ENCODE assay signal across 1 cellular context in the genomic region with DNA sequence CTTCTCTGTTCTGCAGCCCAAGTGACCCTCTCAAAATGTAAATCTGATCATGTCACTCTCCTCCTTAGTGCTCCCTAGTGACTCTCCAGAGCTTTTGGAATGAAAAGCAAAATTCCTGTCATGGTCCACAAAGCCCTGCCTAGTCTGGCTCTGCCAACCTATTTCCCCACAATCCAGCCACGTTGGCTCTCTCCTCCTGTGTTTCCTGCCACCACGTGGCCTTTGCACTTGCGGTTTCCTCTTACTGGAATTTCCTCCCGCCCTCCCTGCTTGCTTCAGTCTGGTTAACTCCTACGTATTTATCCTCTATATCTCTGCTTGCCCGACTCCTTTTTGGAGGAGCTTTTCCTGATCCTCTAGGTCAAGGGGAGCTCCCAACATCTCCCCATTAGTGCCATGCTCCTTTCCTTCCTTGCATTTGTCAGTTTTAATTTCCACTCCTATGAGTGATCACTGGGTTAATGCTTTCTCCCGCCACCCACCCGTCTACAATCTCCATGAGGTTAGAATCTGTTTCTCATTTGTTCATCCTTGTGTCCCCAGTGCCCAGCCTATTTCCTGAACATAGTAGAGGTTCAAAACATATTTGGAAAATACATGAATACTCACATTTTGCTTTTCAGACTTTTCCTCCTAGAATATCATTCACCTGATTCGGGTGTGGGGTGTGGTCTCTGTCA.
A peak's percentile ranks its signal among the peaks of the same experiment; 100 is the strongest.
TF ChIP-seq lines count a peak whose summit lies in the region.

No MANE protein-coding gene starts in this region.

TF ChIP-seq in K562, 482 proteins besides CTCF, POLR2A, EP300 and RAD21 (continued from another document and continues in another):
- TF ChIP-seq ELK1 (CRISPR knock-in tag; IDR thresholded peaks at IDR 0.05) (no peak), POLR2H (tag; IDR thresholded peaks at IDR 0.05; ENCODE audit: low read depth) (no peak), HDAC1 (IDR thresholded peaks at IDR 0.05) (peak in 1 of 2 experiments; percentile 47; a peak in 1 of 4 replicates), NFXL1 (CRISPR knock-in tag; IDR thresholded peaks at IDR 0.05) (no peak), CXXC5 (CRISPR knock-in tag; IDR thresholded peaks at IDR 0.05) (peak; percentile 37; the same call in 1 of the 2 replicates), SMAD4 (CRISPR knock-in tag; conservative IDR thresholded peaks at IDR 0.05) (peak; percentile 66), SRSF7 (optimal IDR thresholded peaks at IDR 0.05; ENCODE audit: low read depth, low read length) (no peak), ATF1 (CRISPR knock-in tag; IDR thresholded peaks at IDR 0.05) (no peak), ATF1 (tag; IDR thresholded peaks at IDR 0.05) (no peak), ATF6 (CRISPR knock-in tag; IDR thresholded peaks at IDR 0.05) (no peak), CHD2 (IDR thresholded peaks at IDR 0.05; ENCODE audit: low read depth, low read length) (no peak), ZNF41 (CRISPR knock-in tag; conservative IDR thresholded peaks at IDR 0.05) (no peak), ZC3H4 (CRISPR knock-in tag; IDR thresholded peaks at IDR 0.05; ENCODE audit: borderline replicate concordance) (no peak), DPF2 (IDR thresholded peaks at IDR 0.05) (0 out of 2 replicates have a peak, but pooled peaks have one; percentile 19), RFX7 (CRISPR knock-in tag; IDR thresholded peaks at IDR 0.05) (no peak), FOXA3 (CRISPR knock-in tag; conservative IDR thresholded peaks at IDR 0.05 in 1 of 2, IDR thresholded peaks at IDR 0.05 in 1 of 2) (no peak), ZKSCAN8 (CRISPR knock-in tag; IDR thresholded peaks at IDR 0.05) (no peak), ZNF212 (CRISPR knock-in tag; IDR thresholded peaks at IDR 0.05) (no peak), CREB1 (IDR thresholded peaks at IDR 0.05) (no peak), CREB1 (CRISPR knock-in tag; IDR thresholded peaks at IDR 0.05) (no peak), BDP1 (IDR thresholded peaks at IDR 0.05; ENCODE audit: insufficient read depth, insufficient read length) (no peak), ZNF347 (CRISPR knock-in tag; IDR thresholded peaks at IDR 0.05; ENCODE audit: low read depth) (no peak), CREM (IDR thresholded peaks at IDR 0.05; ENCODE audit: low read depth) (no peak), SNIP1 (IDR thresholded peaks at IDR 0.05; ENCODE audit: low read depth) (no peak), ILF3 (IDR thresholded peaks at IDR 0.05; ENCODE audit: borderline replicate concordance) (no peak), ZNF407 (IDR thresholded peaks at IDR 0.05; ENCODE audit: low read depth) (no peak), TEAD2 (tag; IDR thresholded peaks at IDR 0.05) (no peak), NFE2L1 (tag; IDR thresholded peaks at IDR 0.05; ENCODE audit: borderline replicate concordance, low read depth) (no peak), TAF7 (tag; IDR thresholded peaks at IDR 0.05) (no peak), SPI1 (IDR thresholded peaks at IDR 0.05; ENCODE audit: borderline replicate concordance, low read depth, low read length) (no peak), NR4A1 (CRISPR knock-in tag; IDR thresholded peaks at IDR 0.05) (no peak), NR4A1 (tag; IDR thresholded peaks at IDR 0.05) (no peak), TAF9B (IDR thresholded peaks at IDR 0.05; ENCODE audit: partially characterized antibody) (no peak), SUPT5H (IDR thresholded peaks at IDR 0.05) (no peak), NFIC (IDR thresholded peaks at IDR 0.05) (no peak)
- TF ChIP-seq, protein P1, sequence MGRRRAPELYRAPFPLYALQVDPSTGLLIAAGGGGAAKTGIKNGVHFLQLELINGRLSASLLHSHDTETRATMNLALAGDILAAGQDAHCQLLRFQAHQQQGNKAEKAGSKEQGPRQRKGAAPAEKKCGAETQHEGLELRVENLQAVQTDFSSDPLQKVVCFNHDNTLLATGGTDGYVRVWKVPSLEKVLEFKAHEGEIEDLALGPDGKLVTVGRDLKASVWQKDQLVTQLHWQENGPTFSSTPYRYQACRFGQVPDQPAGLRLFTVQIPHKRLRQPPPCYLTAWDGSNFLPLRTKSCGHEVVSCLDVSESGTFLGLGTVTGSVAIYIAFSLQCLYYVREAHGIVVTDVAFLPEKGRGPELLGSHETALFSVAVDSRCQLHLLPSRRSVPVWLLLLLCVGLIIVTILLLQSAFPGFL (CRISPR knock-in tag; IDR thresholded peaks at IDR 0.05), result no peak
- TF ChIP-seq, protein P2, sequence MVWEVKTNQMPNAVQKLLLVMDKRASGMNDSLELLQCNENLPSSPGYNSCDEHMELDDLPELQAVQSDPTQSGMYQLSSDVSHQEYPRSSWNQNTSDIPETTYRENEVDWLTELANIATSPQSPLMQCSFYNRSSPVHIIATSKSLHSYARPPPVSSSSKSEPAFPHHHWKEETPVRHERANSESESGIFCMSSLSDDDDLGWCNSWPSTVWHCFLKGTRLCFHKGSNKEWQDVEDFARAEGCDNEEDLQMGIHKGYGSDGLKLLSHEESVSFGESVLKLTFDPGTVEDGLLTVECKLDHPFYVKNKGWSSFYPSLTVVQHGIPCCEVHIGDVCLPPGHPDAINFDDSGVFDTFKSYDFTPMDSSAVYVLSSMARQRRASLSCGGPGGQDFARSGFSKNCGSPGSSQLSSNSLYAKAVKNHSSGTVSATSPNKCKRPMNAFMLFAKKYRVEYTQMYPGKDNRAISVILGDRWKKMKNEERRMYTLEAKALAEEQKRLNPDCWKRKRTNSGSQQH (CRISPR knock-in tag; IDR thresholded peaks at IDR 0.05), result no peak
- TF ChIP-seq, protein P3, sequence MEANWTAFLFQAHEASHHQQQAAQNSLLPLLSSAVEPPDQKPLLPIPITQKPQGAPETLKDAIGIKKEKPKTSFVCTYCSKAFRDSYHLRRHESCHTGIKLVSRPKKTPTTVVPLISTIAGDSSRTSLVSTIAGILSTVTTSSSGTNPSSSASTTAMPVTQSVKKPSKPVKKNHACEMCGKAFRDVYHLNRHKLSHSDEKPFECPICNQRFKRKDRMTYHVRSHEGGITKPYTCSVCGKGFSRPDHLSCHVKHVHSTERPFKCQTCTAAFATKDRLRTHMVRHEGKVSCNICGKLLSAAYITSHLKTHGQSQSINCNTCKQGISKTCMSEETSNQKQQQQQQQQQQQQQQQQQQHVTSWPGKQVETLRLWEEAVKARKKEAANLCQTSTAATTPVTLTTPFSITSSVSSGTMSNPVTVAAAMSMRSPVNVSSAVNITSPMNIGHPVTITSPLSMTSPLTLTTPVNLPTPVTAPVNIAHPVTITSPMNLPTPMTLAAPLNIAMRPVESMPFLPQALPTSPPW (CRISPR knock-in tag; IDR thresholded peaks at IDR 0.05), result peak; percentile 59
- TF ChIP-seq, protein P4, sequence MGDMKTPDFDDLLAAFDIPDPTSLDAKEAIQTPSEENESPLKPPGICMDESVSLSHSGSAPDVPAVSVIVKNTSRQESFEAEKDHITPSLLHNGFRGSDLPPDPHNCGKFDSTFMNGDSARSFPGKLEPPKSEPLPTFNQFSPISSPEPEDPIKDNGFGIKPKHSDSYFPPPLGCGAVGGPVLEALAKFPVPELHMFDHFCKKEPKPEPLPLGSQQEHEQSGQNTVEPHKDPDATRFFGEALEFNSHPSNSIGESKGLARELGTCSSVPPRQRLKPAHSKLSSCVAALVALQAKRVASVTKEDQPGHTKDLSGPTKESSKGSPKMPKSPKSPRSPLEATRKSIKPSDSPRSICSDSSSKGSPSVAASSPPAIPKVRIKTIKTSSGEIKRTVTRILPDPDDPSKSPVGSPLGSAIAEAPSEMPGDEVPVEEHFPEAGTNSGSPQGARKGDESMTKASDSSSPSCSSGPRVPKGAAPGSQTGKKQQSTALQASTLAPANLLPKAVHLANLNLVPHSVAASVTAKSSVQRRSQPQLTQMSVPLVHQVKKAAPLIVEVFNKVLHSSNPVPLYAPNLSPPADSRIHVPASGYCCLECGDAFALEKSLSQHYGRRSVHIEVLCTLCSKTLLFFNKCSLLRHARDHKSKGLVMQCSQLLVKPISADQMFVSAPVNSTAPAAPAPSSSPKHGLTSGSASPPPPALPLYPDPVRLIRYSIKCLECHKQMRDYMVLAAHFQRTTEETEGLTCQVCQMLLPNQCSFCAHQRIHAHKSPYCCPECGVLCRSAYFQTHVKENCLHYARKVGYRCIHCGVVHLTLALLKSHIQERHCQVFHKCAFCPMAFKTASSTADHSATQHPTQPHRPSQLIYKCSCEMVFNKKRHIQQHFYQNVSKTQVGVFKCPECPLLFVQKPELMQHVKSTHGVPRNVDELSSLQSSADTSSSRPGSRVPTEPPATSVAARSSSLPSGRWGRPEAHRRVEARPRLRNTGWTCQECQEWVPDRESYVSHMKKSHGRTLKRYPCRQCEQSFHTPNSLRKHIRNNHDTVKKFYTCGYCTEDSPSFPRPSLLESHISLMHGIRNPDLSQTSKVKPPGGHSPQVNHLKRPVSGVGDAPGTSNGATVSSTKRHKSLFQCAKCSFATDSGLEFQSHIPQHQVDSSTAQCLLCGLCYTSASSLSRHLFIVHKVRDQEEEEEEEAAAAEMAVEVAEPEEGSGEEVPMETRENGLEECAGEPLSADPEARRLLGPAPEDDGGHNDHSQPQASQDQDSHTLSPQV (IDR thresholded peaks at IDR 0.05), result peak; percentile 53; the same call in 1 of the 2 replicates
- TF ChIP-seq, protein P5, sequence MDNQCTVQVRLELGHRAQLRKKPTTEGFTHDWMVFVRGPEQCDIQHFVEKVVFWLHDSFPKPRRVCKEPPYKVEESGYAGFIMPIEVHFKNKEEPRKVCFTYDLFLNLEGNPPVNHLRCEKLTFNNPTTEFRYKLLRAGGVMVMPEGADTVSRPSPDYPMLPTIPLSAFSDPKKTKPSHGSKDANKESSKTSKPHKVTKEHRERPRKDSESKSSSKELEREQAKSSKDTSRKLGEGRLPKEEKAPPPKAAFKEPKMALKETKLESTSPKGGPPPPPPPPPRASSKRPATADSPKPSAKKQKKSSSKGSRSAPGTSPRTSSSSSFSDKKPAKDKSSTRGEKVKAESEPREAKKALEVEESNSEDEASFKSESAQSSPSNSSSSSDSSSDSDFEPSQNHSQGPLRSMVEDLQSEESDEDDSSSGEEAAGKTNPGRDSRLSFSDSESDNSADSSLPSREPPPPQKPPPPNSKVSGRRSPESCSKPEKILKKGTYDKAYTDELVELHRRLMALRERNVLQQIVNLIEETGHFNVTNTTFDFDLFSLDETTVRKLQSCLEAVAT (IDR thresholded peaks at IDR 0.05), result peak in 1 of 2 experiments; percentile 85; a peak in 2 of 4 replicates
